15 cellular contexts compared by ENCODE assay signal in genomic region chr11:91513734-91514133, GRCh38.
A peak's percentile ranks its signal among the peaks of the same experiment; 100 is the strongest.
DNase-seq lines count a peak whose midpoint lies in the region; ATAC-seq and TF ChIP-seq lines count a peak whose summit lies in the region.
"Had no signal": no experiment of that assay in that cellular context is flagged by ENCODE, and none has a peak within 500 bp of the region (broad histone marks: within the 10 kb centered on the region; RNA-seq: fewer than 3 reads in every experiment).

No MANE protein-coding gene starts in this region.

- H3K4me1 ChIP-seq in left ventricle myocardium inferior (no peaks in the 10 kb centered on the region), heart right ventricle (no peaks in the 10 kb centered on the region)
- H3K4me1 ChIP-seq: upper lobe of left lung had no signal

- H3K9me3 ChIP-seq in left ventricle myocardium inferior (replicated peaks) (no peaks in the 10 kb centered on the region), heart right ventricle (peaks cover 0 to 7% (median 0%) of the 10 kb centered on the region in 11 donors)
- H3K9me3 ChIP-seq: upper lobe of left lung had no signal

- 28 to 38% methylated on average over 4 of the region's 4 CpGs for WGBS in heart right ventricle, 2 donors

- intact Hi-C loops in left ventricle myocardium inferior (cut with micrococcal nuclease) (no loop called here), heart right ventricle (cut with DNase I) (loop anchor here in 1 of 10 donors (5.0 kb wide), 1 partner anchor 566 kb away; no protein-coding TSS in a partner anchor)

- H3K27me3 ChIP-seq in left ventricle myocardium inferior (ENCODE audit: low read depth) (no peaks in the 10 kb centered on the region), heart right ventricle (no peaks in the 10 kb centered on the region)
- H3K27me3 ChIP-seq: upper lobe of left lung had no signal

- H3K4me3 ChIP-seq in left ventricle myocardium inferior (no peak overlapping the region), heart right ventricle (no peak overlapping the region)
- H3K4me3 ChIP-seq: K562, upper lobe of left lung had no signal

- H3K27ac ChIP-seq in left ventricle myocardium inferior (replicated peaks): no peak overlapping the region
- H3K27ac ChIP-seq in heart right ventricle: no peak overlapping the region
- H3K27ac ChIP-seq in VCaP: no peak overlapping the region
- H3K27ac ChIP-seq: upper lobe of left lung had no signal

- ATAC-seq in heart right ventricle: no peak
- ATAC-seq: activated CD8-positive, alpha-beta T cell treated with anti-CD3 and anti-CD28 coated beads, Interleukin-2, amount 10 ng/mL, durations not matched to agents 7 days and 5 days; K562; stimulated activated memory B cell treated with anti-CD40 and anti-IgM and Interleukin-4, amounts not matched to agents 10 μg/mL and 1 μg/mL and 100 μg/mL, for 72 hours had no signal

- DNase-seq in left ventricle myocardium inferior (no peak), heart right ventricle (no peak), left kidney (ENCODE audit: low read depth, low spot score) (peak; percentile 2), KG1 (lab: John Stamatoyannopoulos, UW) (no peak), NCI-H2029 treated with DMSO at 0.1 percent for 48 hours (lab: John Stamatoyannopoulos, UW) (no peak), NCI-H2196 treated with DMSO at 0.1 percent for 48 hours (lab: John Stamatoyannopoulos, UW; ENCODE audit: unreplicated experiment) (no peak), SW 1271 (lab: John Stamatoyannopoulos, UW) (no peak)
- DNase-seq: activated CD8-positive, alpha-beta T cell treated with anti-CD3 and anti-CD28 coated beads, Interleukin-2, amount 10 ng/mL, durations not matched to agents 7 days and 5 days; immature natural killer cell; NCI-H1436 treated with DMSO at 0.1 percent for 48 hours; small intestine; upper lobe of left lung had no signal

- H3K36me3 ChIP-seq in left ventricle myocardium inferior (no peaks in the 10 kb centered on the region), heart right ventricle (no peaks in the 10 kb centered on the region)
- H3K36me3 ChIP-seq: upper lobe of left lung had no signal

- TF ChIP-seq CTCF in left ventricle myocardium inferior (IDR thresholded peaks at IDR 0.05; ENCODE audit: borderline replicate concordance) (peak; percentile 23), heart right ventricle (IDR thresholded peaks at IDR 0.05) (peak in 1 of 9 donors; percentile 15), VCaP (conservative IDR thresholded peaks at IDR 0.05) (peak; percentile 53)
